ENCODE assay signal across 8 cellular contexts in genomic region chr3:50607271-50608091, GRCh38. TPM values are rescaled to one million over a fixed set of nuclear protein-coding genes. Genes with fewer than 3 reads are reported as not detected.
DNase-seq lines count a peak whose midpoint lies in the region; ATAC-seq, FAIRE-seq and TF ChIP-seq lines count a peak whose summit lies in the region.

No MANE protein-coding gene starts in this region.

- H4K20me1 ChIP-seq in osteoblast (ENCODE audit: insufficient read depth, low read length) = no peaks in the 10 kb centered on the region
- H4K20me1 ChIP-seq in MM.1S (ENCODE audit: insufficient read depth, low read length) = no peaks in the 10 kb centered on the region

- H3K79me2 ChIP-seq in osteoblast (ENCODE audit: insufficient read depth, low read length) (no peaks in the 10 kb centered on the region), MM.1S (ENCODE audit: low read length) (no peaks in the 10 kb centered on the region)

- no peak for TF ChIP-seq POLR2A in Peyer's patch (IDR thresholded peaks at IDR 0.05)

- H3K4me1 ChIP-seq in Peyer's patch (peaks cover 6 to 65% (median 18%) of the 10 kb centered on the region in 4 donors), osteoblast (ENCODE audit: insufficient read depth, low read length) (peaks cover 17% of the 10 kb centered on the region), MM.1S (ENCODE audit: low read length) (peaks cover 14% of the 10 kb centered on the region)

- no peaks in the 10 kb centered on the region for H3K9me3 ChIP-seq in CD4-positive, alpha-beta T cell (ENCODE audit: control insufficient read depth, low read length)
- H3K9me3 ChIP-seq in Peyer's patch (no peaks in the 10 kb centered on the region), osteoblast (ENCODE audit: low read depth, low read length) (no peaks in the 10 kb centered on the region), MM.1S (replicated peaks; ENCODE audit: insufficient read depth, low read length) (no peaks in the 10 kb centered on the region)

- POLR2A ChIA-PET in CD4-positive, alpha-beta T cell (lab: Charles Lee) = interaction anchor here (1.1 to 20.8 kb wide), 4 partner anchors 16 to 35 kb away, joined by 3 to 446 read pairs (median 10); partner anchors contain the start of genes C3orf18 and HEMK1

- no peaks in the 10 kb centered on the region for H3K9me2 ChIP-seq in MM.1S (replicated peaks; ENCODE audit: insufficient read depth, low read length)

- no peak for ATAC-seq in CD4-positive, alpha-beta T cell (ENCODE audit: poor library complexity)
- ATAC-seq in GM21423 (IDR thresholded peaks at IDR 0.05; ENCODE audit: unreplicated experiment) = no peak

- H3K36me3 Mint-ChIP-seq in CD4-positive, alpha-beta T cell (ENCODE audit: low read depth) = peaks cover 74% of the 10 kb centered on the region

- no peak for DNase-seq in CD4-positive, alpha-beta T cell
- DNase-seq in Peyer's patch = no peak
- DNase-seq in bronchial epithelial cell (ENCODE audit: low read depth) = no peak
- DNase-seq in osteoblast (ENCODE audit: insufficient read length, low spot score, missing footprints) = peak; percentile 58
- DNase-seq in glomerular visceral epithelial cell (ENCODE audit: extremely low spot score) = no peak
- DNase-seq in MM.1S = no peak
- DNase-seq in GM19238 (ENCODE audit: insufficient read length, low spot score) = no peak

- peaks cover 92% of the 10 kb centered on the region for H3K4me1 Mint-ChIP-seq in CD4-positive, alpha-beta T cell (ENCODE audit: low read depth)

- CTCF ChIA-PET in CD4-positive, alpha-beta T cell (lab: Charles Lee) = interaction anchor here (1.3 to 9.7 kb wide), 3 partner anchors 9 to 37 kb away, joined by 3 to 234 read pairs (median 114); partner anchors contain the start of genes C3orf18 and HEMK1

- H3K27ac ChIP-seq in CD4-positive, alpha-beta T cell (ENCODE audit: low read depth, low read length) = peak overlapping the region; percentile 51
- H3K27ac ChIP-seq in Peyer's patch (peak overlapping the region; percentile 24 to 65 (median 48)), osteoblast (ENCODE audit: low read depth, low read length) (no peak overlapping the region), MM.1S (ENCODE audit: low read length) (no peak overlapping the region)

- peaks cover 4% of the 10 kb centered on the region; the same call in 1 of the 2 replicates for H3F3A ChIP-seq in MM.1S (ENCODE audit: insufficient read depth, low read length)

- H3K27me3 ChIP-seq in CD4-positive, alpha-beta T cell (ENCODE audit: control insufficient read depth, insufficient read depth, low read length) = no peaks in the 10 kb centered on the region
- no peaks in the 10 kb centered on the region for H3K27me3 ChIP-seq in Peyer's patch
- no peaks in the 10 kb centered on the region for H3K27me3 ChIP-seq in bronchial epithelial cell (ENCODE audit: control insufficient read depth, insufficient read depth, low read length)
- no peaks in the 10 kb centered on the region for H3K27me3 ChIP-seq in osteoblast (ENCODE audit: insufficient read depth, low read length)
- H3K27me3 ChIP-seq in MM.1S (replicated peaks; ENCODE audit: insufficient read depth, low read length) = no peaks in the 10 kb centered on the region

- H3K9me3 Mint-ChIP-seq in CD4-positive, alpha-beta T cell = no peaks in the 10 kb centered on the region

- H3K9ac ChIP-seq in MM.1S (ENCODE audit: low read length) = no peak overlapping the region

- FAIRE-seq in bronchial epithelial cell (lab: Jason Lieb, UNC) = peak; percentile 80

- H3K27me3 Mint-ChIP-seq in CD4-positive, alpha-beta T cell = no peaks in the 10 kb centered on the region

- intact Hi-C loops in CD4-positive, alpha-beta T cell (cut with DNase I, micrococcal nuclease) = no loop called here

- no peak for TF ChIP-seq CTCF in CD4-positive, alpha-beta T cell (IDR thresholded peaks at IDR 0.05)
- TF ChIP-seq CTCF in Peyer's patch (IDR thresholded peaks at IDR 0.05) = no peak
- TF ChIP-seq CTCF in bronchial epithelial cell (IDR thresholded peaks at IDR 0.05; ENCODE audit: insufficient read depth, low read length, severe bottlenecking) = no peak
- TF ChIP-seq CTCF in osteoblast (IDR thresholded peaks at IDR 0.05; ENCODE audit: extremely low read depth, low read depth, low read length) = no peak
- TF ChIP-seq CTCF in MM.1S (IDR thresholded peaks at IDR 0.05; ENCODE audit: low read length) = no peak

- H3K36me3 ChIP-seq in Peyer's patch = peaks cover 0 to 34% (median 0%) of the 10 kb centered on the region in 3 donors
- peaks cover 9% of the 10 kb centered on the region for H3K36me3 ChIP-seq in bronchial epithelial cell (ENCODE audit: control insufficient read depth, insufficient read depth, low read length)
- peaks cover 9% of the 10 kb centered on the region for H3K36me3 ChIP-seq in osteoblast (ENCODE audit: insufficient read depth, low read length)
- no peaks in the 10 kb centered on the region for H3K36me3 ChIP-seq in MM.1S (replicated peaks; ENCODE audit: insufficient read depth, low read length)

- H3K4me3 ChIP-seq in Peyer's patch (peak overlapping the region in 3 of 4 donors; percentile 1 to 87 (median 12)), bronchial epithelial cell (ENCODE audit: low read depth, low read length) (no peak overlapping the region), osteoblast (ENCODE audit: insufficient read depth, low read length) (no peak overlapping the region), MM.1S (ENCODE audit: low read length) (no peak overlapping the region)

- H3K27ac Mint-ChIP-seq in CD4-positive, alpha-beta T cell = peak overlapping the region; percentile 93

- no peak overlapping the region for H2AFZ ChIP-seq in osteoblast (ENCODE audit: low read length)
- H2AFZ ChIP-seq in MM.1S (ENCODE audit: low read length) = no peak overlapping the region

- H3K4me2 ChIP-seq in osteoblast (ENCODE audit: insufficient read depth, low read length) (no peak overlapping the region), MM.1S (ENCODE audit: low read depth, low read length) (no peak overlapping the region)

- peak overlapping the region; percentile 96 for H3K4me3 Mint-ChIP-seq in CD4-positive, alpha-beta T cell

RNA-seq across cellular contexts. Expression of gene CISH, which starts 4.1 kb away (rescaled TPM):
- total RNA-seq in CD4-positive, alpha-beta T cell = 1 to 10 TPM; 3.5 to 3.7 TPM
- total RNA-seq in Peyer's patch (10 to 100 TPM in 3 of 4 donors, 1 to 10 TPM in 1; 9.7 to 13.5 (median 10.9) TPM), bronchial epithelial cell (0.26 and 0.77 TPM in 2 replicates), osteoblast (1.1 and 1.2 TPM in 2 replicates)

RNA-seq across cellular contexts. Expression of gene MAPKAPK3, which starts 9.5 kb away (rescaled TPM):
- total RNA-seq in CD4-positive, alpha-beta T cell = 10 to 100 TPM; 16.4 to 16.6 TPM
- total RNA-seq in Peyer's patch (10 to 100 TPM; 25.6 to 44.0 (median 30.0) TPM), bronchial epithelial cell (42.9 and 47.1 TPM in 2 replicates), osteoblast (56.5 and 66.6 TPM in 2 replicates)

RNA-seq across cellular contexts. Expression of gene HEMK1, which starts 38.2 kb away (rescaled TPM):
- total RNA-seq in CD4-positive, alpha-beta T cell = 10 to 100 TPM; 12.4 to 14.6 TPM
- total RNA-seq in Peyer's patch = 10 to 100 TPM in 3 of 4 donors, 1 to 10 TPM in 1; 8.6 to 15.3 (median 12.5) TPM
- total RNA-seq in bronchial epithelial cell = 6.6 and 8.4 TPM in 2 replicates
- total RNA-seq in osteoblast = 8.5 and 8.7 TPM in 2 replicates

RNA-seq across cellular contexts. Expression of gene C3orf18, which starts 39.9 kb away (rescaled TPM):
- 1 to 10 TPM; 3.9 to 5.2 TPM for total RNA-seq in CD4-positive, alpha-beta T cell
- total RNA-seq in Peyer's patch (10 to 100 TPM in 1 of 4 donors, 1 to 10 TPM in 2, not detected in 1; 1.1 to 26.4 (median 3.2) TPM), bronchial epithelial cell (1.2 and 3.2 TPM in 2 replicates), osteoblast (17.7 and 18.8 TPM in 2 replicates)

Comparison
In these comparisons a context has a peak if more than half of its experiments do, and no peak if none do; other contexts are left out.
1. H3K27ac ChIP-seq: peak in CD4-positive, alpha-beta T cell (single experiment) and Peyer's patch (4 of 4); none in osteoblast (single experiment) and MM.1S (single experiment).
2. H3K4me3 ChIP-seq: peak in Peyer's patch (3 of 4); none in bronchial epithelial cell (single experiment), osteoblast (single experiment) and MM.1S (single experiment).